Comparison of ENCODE assay signal across 2 cellular contexts in the genomic region with DNA sequence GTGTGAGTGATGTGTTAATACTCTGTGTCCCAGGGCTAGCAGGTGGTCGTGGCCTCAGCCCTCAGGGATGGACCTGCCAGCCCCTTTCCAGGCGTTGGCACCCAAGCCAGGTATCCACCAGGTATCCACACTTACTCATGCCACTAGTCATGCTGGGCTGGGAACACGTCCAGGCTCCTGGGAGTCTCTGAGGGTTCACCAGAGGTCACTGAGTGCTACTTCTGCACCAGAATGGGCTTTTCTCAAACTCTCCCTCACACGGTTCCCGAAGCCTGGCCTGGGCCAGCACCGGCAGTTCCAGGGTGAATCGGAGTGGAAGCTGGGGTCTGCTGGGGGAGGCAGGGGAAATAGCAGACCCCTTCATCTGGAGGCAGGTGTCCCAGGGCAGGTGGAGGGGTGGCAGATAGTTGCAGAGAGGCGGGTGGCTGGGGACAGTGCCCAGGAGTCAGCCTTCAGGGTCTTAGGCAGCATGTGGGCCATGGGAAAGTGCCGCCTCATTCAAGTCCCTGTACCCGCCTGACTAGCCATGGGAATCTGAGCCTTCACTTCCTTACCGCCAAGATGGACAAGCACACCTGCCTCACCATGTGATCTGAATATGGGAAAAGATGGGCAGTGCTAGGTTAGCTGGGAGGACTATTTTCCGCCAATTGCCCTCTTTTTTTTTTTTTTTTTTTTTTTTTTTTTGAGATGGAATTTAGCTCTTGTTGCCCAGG.
TF ChIP-seq lines count a peak whose summit lies in the region.

No MANE protein-coding gene starts in this region.

TF ChIP-seq in WTC11, 78 proteins besides CTCF, POLR2A, EP300 and RAD21 (continued from another document and continues in another):
- TF ChIP-seq, protein P1, sequence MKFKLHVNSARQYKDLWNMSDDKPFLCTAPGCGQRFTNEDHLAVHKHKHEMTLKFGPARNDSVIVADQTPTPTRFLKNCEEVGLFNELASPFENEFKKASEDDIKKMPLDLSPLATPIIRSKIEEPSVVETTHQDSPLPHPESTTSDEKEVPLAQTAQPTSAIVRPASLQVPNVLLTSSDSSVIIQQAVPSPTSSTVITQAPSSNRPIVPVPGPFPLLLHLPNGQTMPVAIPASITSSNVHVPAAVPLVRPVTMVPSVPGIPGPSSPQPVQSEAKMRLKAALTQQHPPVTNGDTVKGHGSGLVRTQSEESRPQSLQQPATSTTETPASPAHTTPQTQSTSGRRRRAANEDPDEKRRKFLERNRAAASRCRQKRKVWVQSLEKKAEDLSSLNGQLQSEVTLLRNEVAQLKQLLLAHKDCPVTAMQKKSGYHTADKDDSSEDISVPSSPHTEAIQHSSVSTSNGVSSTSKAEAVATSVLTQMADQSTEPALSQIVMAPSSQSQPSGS (CRISPR knock-in tag; IDR thresholded peaks at IDR 0.05; ENCODE audit: borderline replicate concordance, low read depth) = no peak
- no peak for TF ChIP-seq HMGA2 (CRISPR knock-in tag; IDR thresholded peaks at IDR 0.05)
- TF ChIP-seq ZNF416 (CRISPR knock-in tag; IDR thresholded peaks at IDR 0.05) = no peak
- no peak for TF ChIP-seq E2F5 (CRISPR knock-in tag; IDR thresholded peaks at IDR 0.05)
- TF ChIP-seq, protein P2, sequence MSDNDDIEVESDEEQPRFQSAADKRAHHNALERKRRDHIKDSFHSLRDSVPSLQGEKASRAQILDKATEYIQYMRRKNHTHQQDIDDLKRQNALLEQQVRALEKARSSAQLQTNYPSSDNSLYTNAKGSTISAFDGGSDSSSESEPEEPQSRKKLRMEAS (CRISPR knock-in tag; IDR thresholded peaks at IDR 0.05) = no peak
- TF ChIP-seq RORB (CRISPR knock-in tag; IDR thresholded peaks at IDR 0.05) = no peak
- no peak for TF ChIP-seq GRHL2 (CRISPR knock-in tag; IDR thresholded peaks at IDR 0.05; ENCODE audit: insufficient replicate concordance, severe bottlenecking)
- TF ChIP-seq PRRX2 (CRISPR knock-in tag; IDR thresholded peaks at IDR 0.05) = no peak
- TF ChIP-seq, protein P3, sequence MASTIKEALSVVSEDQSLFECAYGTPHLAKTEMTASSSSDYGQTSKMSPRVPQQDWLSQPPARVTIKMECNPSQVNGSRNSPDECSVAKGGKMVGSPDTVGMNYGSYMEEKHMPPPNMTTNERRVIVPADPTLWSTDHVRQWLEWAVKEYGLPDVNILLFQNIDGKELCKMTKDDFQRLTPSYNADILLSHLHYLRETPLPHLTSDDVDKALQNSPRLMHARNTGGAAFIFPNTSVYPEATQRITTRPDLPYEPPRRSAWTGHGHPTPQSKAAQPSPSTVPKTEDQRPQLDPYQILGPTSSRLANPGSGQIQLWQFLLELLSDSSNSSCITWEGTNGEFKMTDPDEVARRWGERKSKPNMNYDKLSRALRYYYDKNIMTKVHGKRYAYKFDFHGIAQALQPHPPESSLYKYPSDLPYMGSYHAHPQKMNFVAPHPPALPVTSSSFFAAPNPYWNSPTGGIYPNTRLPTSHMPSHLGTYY (CRISPR knock-in tag; IDR thresholded peaks at IDR 0.05) = no peak
- TF ChIP-seq, protein P4, sequence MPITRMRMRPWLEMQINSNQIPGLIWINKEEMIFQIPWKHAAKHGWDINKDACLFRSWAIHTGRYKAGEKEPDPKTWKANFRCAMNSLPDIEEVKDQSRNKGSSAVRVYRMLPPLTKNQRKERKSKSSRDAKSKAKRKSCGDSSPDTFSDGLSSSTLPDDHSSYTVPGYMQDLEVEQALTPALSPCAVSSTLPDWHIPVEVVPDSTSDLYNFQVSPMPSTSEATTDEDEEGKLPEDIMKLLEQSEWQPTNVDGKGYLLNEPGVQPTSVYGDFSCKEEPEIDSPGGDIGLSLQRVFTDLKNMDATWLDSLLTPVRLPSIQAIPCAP (CRISPR knock-in tag; IDR thresholded peaks at IDR 0.05) = no peak
- TF ChIP-seq MYBL2 (CRISPR knock-in tag; IDR thresholded peaks at IDR 0.05) = no peak
- no peak for TF ChIP-seq TP53 (CRISPR knock-in tag; IDR thresholded peaks at IDR 0.05)
- TF ChIP-seq, protein P5, sequence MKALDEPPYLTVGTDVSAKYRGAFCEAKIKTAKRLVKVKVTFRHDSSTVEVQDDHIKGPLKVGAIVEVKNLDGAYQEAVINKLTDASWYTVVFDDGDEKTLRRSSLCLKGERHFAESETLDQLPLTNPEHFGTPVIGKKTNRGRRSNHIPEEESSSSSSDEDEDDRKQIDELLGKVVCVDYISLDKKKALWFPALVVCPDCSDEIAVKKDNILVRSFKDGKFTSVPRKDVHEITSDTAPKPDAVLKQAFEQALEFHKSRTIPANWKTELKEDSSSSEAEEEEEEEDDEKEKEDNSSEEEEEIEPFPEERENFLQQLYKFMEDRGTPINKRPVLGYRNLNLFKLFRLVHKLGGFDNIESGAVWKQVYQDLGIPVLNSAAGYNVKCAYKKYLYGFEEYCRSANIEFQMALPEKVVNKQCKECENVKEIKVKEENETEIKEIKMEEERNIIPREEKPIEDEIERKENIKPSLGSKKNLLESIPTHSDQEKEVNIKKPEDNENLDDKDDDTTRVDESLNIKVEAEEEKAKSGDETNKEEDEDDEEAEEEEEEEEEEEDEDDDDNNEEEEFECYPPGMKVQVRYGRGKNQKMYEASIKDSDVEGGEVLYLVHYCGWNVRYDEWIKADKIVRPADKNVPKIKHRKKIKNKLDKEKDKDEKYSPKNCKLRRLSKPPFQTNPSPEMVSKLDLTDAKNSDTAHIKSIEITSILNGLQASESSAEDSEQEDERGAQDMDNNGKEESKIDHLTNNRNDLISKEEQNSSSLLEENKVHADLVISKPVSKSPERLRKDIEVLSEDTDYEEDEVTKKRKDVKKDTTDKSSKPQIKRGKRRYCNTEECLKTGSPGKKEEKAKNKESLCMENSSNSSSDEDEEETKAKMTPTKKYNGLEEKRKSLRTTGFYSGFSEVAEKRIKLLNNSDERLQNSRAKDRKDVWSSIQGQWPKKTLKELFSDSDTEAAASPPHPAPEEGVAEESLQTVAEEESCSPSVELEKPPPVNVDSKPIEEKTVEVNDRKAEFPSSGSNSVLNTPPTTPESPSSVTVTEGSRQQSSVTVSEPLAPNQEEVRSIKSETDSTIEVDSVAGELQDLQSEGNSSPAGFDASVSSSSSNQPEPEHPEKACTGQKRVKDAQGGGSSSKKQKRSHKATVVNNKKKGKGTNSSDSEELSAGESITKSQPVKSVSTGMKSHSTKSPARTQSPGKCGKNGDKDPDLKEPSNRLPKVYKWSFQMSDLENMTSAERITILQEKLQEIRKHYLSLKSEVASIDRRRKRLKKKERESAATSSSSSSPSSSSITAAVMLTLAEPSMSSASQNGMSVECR (CRISPR knock-in tag; IDR thresholded peaks at IDR 0.05; ENCODE audit: borderline replicate concordance) = no peak
- TF ChIP-seq OVOL2 (CRISPR knock-in tag; IDR thresholded peaks at IDR 0.05; ENCODE audit: borderline replicate concordance) = no peak
- TF ChIP-seq ZNF121 (CRISPR knock-in tag; IDR thresholded peaks at IDR 0.05) = no peak
- no peak for TF ChIP-seq SOX15 (CRISPR knock-in tag; IDR thresholded peaks at IDR 0.05)
- TF ChIP-seq RELA (CRISPR knock-in tag; IDR thresholded peaks at IDR 0.05; ENCODE audit: borderline replicate concordance) = no peak
- no peak for TF ChIP-seq CREB1 (CRISPR knock-in tag; IDR thresholded peaks at IDR 0.05)

TF ChIP-seq in SK-N-SH, 30 proteins besides CTCF, POLR2A, EP300 and RAD21 (continued from another document):
- TF ChIP-seq IRF3 (IDR thresholded peaks at IDR 0.05; ENCODE audit: low read depth, low read length) (no peak), SMC3 (IDR thresholded peaks at IDR 0.05; ENCODE audit: low read depth, low read length) (no peak), POLR2AphosphoS5 (IDR thresholded peaks at IDR 0.05; ENCODE audit: low read depth, low read length) (no peak), RFX5 (IDR thresholded peaks at IDR 0.05; ENCODE audit: low read length) (no peak), MEF2A (IDR thresholded peaks at IDR 0.05; ENCODE audit: borderline replicate concordance, low read depth) (no peak), JUND (IDR thresholded peaks at IDR 0.05) (no peak), MXI1 (IDR thresholded peaks at IDR 0.05; ENCODE audit: low read depth, low read length) (no peak), RCOR1 (IDR thresholded peaks at IDR 0.05; ENCODE audit: low read length) (no peak), GABPA (IDR thresholded peaks at IDR 0.05; ENCODE audit: low read depth) (no peak), TCF12 (IDR thresholded peaks at IDR 0.05) (no peak), YY1 (IDR thresholded peaks at IDR 0.05; ENCODE audit: low read depth) (no peak), CHD2 (IDR thresholded peaks at IDR 0.05; ENCODE audit: low read length, partially characterized antibody) (no peak), SIN3A (IDR thresholded peaks at IDR 0.05; ENCODE audit: borderline replicate concordance, low read depth, low read length) (no peak), GATA2 (CRISPR knock-in tag; IDR thresholded peaks at IDR 0.05) (no peak), USF2 (IDR thresholded peaks at IDR 0.05; ENCODE audit: borderline replicate concordance, low read depth, low read length) (no peak)
- TF ChIP-seq, protein P2 (IDR thresholded peaks at IDR 0.05; ENCODE audit: low read depth) = no peak
- TF ChIP-seq, protein P6, sequence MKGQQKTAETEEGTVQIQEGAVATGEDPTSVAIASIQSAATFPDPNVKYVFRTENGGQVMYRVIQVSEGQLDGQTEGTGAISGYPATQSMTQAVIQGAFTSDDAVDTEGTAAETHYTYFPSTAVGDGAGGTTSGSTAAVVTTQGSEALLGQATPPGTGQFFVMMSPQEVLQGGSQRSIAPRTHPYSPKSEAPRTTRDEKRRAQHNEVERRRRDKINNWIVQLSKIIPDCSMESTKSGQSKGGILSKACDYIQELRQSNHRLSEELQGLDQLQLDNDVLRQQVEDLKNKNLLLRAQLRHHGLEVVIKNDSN (IDR thresholded peaks at IDR 0.05; ENCODE audit: borderline replicate concordance, low read depth) = no peak
- TF ChIP-seq, protein P7, sequence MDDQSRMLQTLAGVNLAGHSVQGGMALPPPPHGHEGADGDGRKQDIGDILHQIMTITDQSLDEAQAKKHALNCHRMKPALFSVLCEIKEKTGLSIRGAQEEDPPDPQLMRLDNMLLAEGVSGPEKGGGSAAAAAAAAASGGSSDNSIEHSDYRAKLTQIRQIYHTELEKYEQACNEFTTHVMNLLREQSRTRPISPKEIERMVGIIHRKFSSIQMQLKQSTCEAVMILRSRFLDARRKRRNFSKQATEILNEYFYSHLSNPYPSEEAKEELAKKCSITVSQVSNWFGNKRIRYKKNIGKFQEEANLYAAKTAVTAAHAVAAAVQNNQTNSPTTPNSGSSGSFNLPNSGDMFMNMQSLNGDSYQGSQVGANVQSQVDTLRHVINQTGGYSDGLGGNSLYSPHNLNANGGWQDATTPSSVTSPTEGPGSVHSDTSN (IDR thresholded peaks at IDR 0.05) = no peak
